Comparison of ENCODE assay signal across 10 cellular contexts in genomic region chr20:19932170-19932667, GRCh38.
A peak's percentile ranks its signal among the peaks of the same experiment; 100 is the strongest.
DNase-seq lines count a peak whose midpoint lies in the region; ATAC-seq and TF ChIP-seq lines count a peak whose summit lies in the region.
"Had no signal": no experiment of that assay in that cellular context is flagged by ENCODE, and none has a peak within 500 bp of the region (broad histone marks: within the 10 kb centered on the region; RNA-seq: fewer than 3 reads in every experiment).

No MANE protein-coding gene starts in this region.

- no peaks in the 10 kb centered on the region for H3K27me3 ChIP-seq in muscle layer of duodenum (ENCODE audit: low read depth, low read length)
- no peaks in the 10 kb centered on the region for H3K27me3 ChIP-seq in aorta (ENCODE audit: control insufficient read depth in 1 of 2, insufficient read depth in 2 of 2, low read length in 1 of 2)

- DNase-seq in SK-N-MC (ENCODE audit: low read depth, low spot score): peak; percentile 24
- peak; percentile 96 for DNase-seq in fibroblast of the aortic adventitia (ENCODE audit: low read depth)
- DNase-seq in aorta: peak in 1 of 2 donors; percentile 74
- no peak for DNase-seq in NCI-H1417 (lab: John Stamatoyannopoulos, UW)
- no peak for DNase-seq in activated CD4-positive, alpha-beta T cell treated with anti-CD3 and anti-CD28 coated beads for 1 hour
- no peak for DNase-seq in HuH-7 (ENCODE audit: low spot score)
- DNase-seq: activated gamma-delta T cell, NCI-H69 had no signal

- H3K4me1 ChIP-seq in muscle layer of duodenum (ENCODE audit: control insufficient read depth in 1 of 2, insufficient read depth in 2 of 2, low read length in 2 of 2) (peaks cover 10 to 28% of the 10 kb centered on the region in 2 donors), aorta (ENCODE audit: control insufficient read depth in 1 of 2, insufficient read depth in 2 of 2, low read length in 2 of 2) (no peaks in the 10 kb centered on the region)

- peak; percentile 18 for TF ChIP-seq CTCF in fibroblast of the aortic adventitia (IDR thresholded peaks at IDR 0.05; ENCODE audit: insufficient read depth, low read length)

- ATAC-seq in aorta (ENCODE audit: low FRiP score): peak; percentile 60
- ATAC-seq: natural killer cell treated with Interleukin-12 subunit alpha and Interleukin-12 subunit beta and Interleukin-15 and Interleukin-18, amount 100 ng/mL, for 72 hours had no signal

- H3K9me3 ChIP-seq in SK-N-MC (ENCODE audit: low read depth, low read length) (no peaks in the 10 kb centered on the region), muscle layer of duodenum (ENCODE audit: control insufficient read depth in 1 of 2, low read length in 2 of 2) (no peaks in the 10 kb centered on the region), aorta (ENCODE audit: control insufficient read depth, low read length) (no peaks in the 10 kb centered on the region)

- no peak overlapping the region for H3K9ac ChIP-seq in SK-N-MC (ENCODE audit: insufficient read length)

- intact Hi-C loops in aorta (cut with DNase I): no loop called here

- no peaks in the 10 kb centered on the region for H3K36me3 ChIP-seq in SK-N-MC (ENCODE audit: insufficient read depth, low read length)
- H3K36me3 ChIP-seq in muscle layer of duodenum (ENCODE audit: control insufficient read depth in 1 of 2, insufficient read depth in 2 of 2, low read length in 2 of 2): peaks cover 0 to 4% of the 10 kb centered on the region in 2 donors
- no peaks in the 10 kb centered on the region for H3K36me3 ChIP-seq in aorta (ENCODE audit: control insufficient read depth in 1 of 2, insufficient read depth in 2 of 2, low read length in 1 of 2)

- WGBS in aorta, 2 donors: 24 to 36% methylated on average over 9 of the region's 9 CpGs

- peak overlapping the region; percentile 1; the same call in 1 of the 2 replicates for H3K27ac ChIP-seq in SK-N-MC
- H3K27ac ChIP-seq in muscle layer of duodenum (ENCODE audit: low read length): peak overlapping the region; percentile 68
- H3K27ac ChIP-seq in aorta (ENCODE audit: low read depth in 1 of 2, low read length in 2 of 2): no peak overlapping the region

- H3K4me3 ChIP-seq in SK-N-MC (no peak overlapping the region), fibroblast of the aortic adventitia (ENCODE audit: low read depth, low read length) (no peak overlapping the region), muscle layer of duodenum (ENCODE audit: low read depth in 1 of 2, low read length in 2 of 2) (no peak overlapping the region), aorta (ENCODE audit: low read length in 2 of 2) (no peak overlapping the region)

Comparison
In these comparisons a context has a peak if more than half of its experiments do, and no peak if none do; other contexts are left out.
1. DNase-seq: peak in SK-N-MC (single experiment) and fibroblast of the aortic adventitia (single experiment); none in NCI-H1417 (0 of 3), activated CD4-positive, alpha-beta T cell treated with anti-CD3 and anti-CD28 coated beads for 1 hour (single experiment) and HuH-7 (single experiment).
2. H3K27ac ChIP-seq: peak in SK-N-MC (single experiment) and muscle layer of duodenum (single experiment); none in aorta (0 of 2).